13 cellular contexts compared by ENCODE assay signal in the genomic region with DNA sequence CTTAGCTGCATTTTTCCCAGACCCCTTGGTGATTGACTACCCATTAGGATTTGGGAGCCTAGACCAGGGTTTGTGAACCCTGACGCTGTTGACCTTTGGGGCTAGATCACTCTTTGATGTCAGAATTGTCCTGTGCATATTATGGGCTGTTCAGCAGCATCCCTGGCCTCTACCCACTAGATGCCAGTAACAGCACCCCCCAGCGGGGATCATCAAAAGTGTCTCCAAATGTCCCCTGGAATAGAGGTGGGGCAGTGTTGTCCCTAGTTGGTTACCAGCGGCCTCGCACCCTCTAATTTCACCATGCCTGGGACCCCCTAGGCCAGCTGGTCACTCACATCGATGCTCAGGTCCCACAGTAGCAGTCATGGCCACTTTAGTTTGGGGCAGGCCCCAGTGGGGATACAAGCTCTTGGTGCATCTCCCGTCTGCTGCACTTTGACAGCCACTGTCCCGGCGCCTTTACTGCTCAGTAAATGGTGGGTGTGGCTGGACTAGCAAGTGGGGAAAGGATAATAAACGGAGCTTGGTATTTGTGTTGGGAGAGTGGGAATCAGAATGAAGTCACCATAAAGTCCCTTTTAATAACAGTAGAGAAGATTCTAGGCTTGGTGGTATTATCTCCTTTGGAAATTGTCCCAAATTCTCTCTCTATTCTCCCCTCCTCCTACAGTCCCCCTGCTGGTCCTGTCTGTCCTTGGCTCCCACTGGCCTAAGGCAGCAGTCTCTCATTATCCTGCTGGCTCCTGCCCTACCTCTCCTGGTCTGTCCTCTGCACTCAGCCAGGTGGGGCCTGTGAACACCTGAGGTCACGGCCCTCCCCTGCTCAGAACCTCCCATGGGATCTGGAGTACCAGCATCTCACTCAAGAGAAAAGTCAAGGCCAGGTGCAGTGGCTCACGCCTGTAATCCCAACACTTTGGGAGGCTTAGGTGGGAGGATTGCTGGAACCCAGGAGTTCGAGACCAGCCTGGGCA.
DNase-seq lines count a peak whose midpoint lies in the region; ATAC-seq and TF ChIP-seq lines count a peak whose summit lies in the region.
"Had no signal": no experiment of that assay in that cellular context is flagged by ENCODE, and none has a peak within 500 bp of the region (broad histone marks: within the 10 kb centered on the region; RNA-seq: fewer than 3 reads in every experiment).

No MANE protein-coding gene starts in this region.

- H3K9me3 Mint-ChIP-seq in activated CD8-positive, alpha-beta memory T cell treated with anti-CD3 and anti-CD28 coated beads, Interleukin-2, amount 10 ng/mL, durations not matched to agents 7 days and 5 days (ENCODE audit: low read depth): no peaks in the 10 kb centered on the region
- no peaks in the 10 kb centered on the region for H3K9me3 Mint-ChIP-seq in endodermal cell
- H3K9me3 Mint-ChIP-seq in stimulated activated effector memory CD8-positive, alpha-beta T cell treated with anti-CD3 and anti-CD28 coated beads, Interleukin-12 subunit alpha, Interleukin-12 subunit beta, amount 100 ng/mL, for 72 hours: no peaks in the 10 kb centered on the region
- no peaks in the 10 kb centered on the region for H3K9me3 Mint-ChIP-seq in natural killer cell treated with Interleukin-12 subunit alpha and Interleukin-12 subunit beta and Interleukin-15 and Interleukin-18, amount 100 ng/mL, for 72 hours
- H3K9me3 Mint-ChIP-seq in activated CD4-positive, alpha-beta memory T cell treated with anti-CD3 and anti-CD28 coated beads, Interleukin-2, amount 10 ng/mL, durations not matched to agents 7 days and 5 days: no peaks in the 10 kb centered on the region
- H3K9me3 Mint-ChIP-seq: natural killer cell had no signal

- H2AFZ ChIP-seq in OCI-LY1 (ENCODE audit: low read length): no peak overlapping the region

- H3K9me3 ChIP-seq in OCI-LY1 (ENCODE audit: low read length): no peaks in the 10 kb centered on the region
- H3K9me3 ChIP-seq in endodermal cell (ENCODE audit: control insufficient read depth, low read length): no peaks in the 10 kb centered on the region

- H3K36me3 ChIP-seq in OCI-LY1 (ENCODE audit: insufficient read depth, low read length) (no peaks in the 10 kb centered on the region), endodermal cell (ENCODE audit: control insufficient read depth, insufficient read depth, low read length) (no peaks in the 10 kb centered on the region)

- no peak for ATAC-seq in activated CD8-positive, alpha-beta memory T cell treated with anti-CD3 and anti-CD28 coated beads, Interleukin-2, amount 10 ng/mL, durations not matched to agents 7 days and 5 days
- no peak for ATAC-seq in stimulated activated effector memory CD8-positive, alpha-beta T cell treated with anti-CD3 and anti-CD28 coated beads, Interleukin-12 subunit alpha, Interleukin-12 subunit beta, amount 100 ng/mL, for 72 hours
- ATAC-seq in natural killer cell treated with Interleukin-12 subunit alpha and Interleukin-12 subunit beta and Interleukin-15 and Interleukin-18, amount 100 ng/mL, for 72 hours: no peak
- ATAC-seq in HG03378 (IDR thresholded peaks at IDR 0.05; ENCODE audit: unreplicated experiment): no peak

- H4K20me1 ChIP-seq in OCI-LY1 (ENCODE audit: insufficient read depth, low read length): no peaks in the 10 kb centered on the region

- CTCF ChIA-PET in activated CD8-positive, alpha-beta memory T cell treated with anti-CD3 and anti-CD28 coated beads, Interleukin-2, amount 10 ng/mL, durations not matched to agents 7 days and 5 days (lab: Charles Lee): no interaction called here
- CTCF ChIA-PET in activated CD4-positive, alpha-beta memory T cell treated with anti-CD3 and anti-CD28 coated beads, Interleukin-2, amount 10 ng/mL, durations not matched to agents 7 days and 5 days (lab: Charles Lee): no interaction called here

- no peaks in the 10 kb centered on the region for H3K27me3 Mint-ChIP-seq in activated CD8-positive, alpha-beta memory T cell treated with anti-CD3 and anti-CD28 coated beads, Interleukin-2, amount 10 ng/mL, durations not matched to agents 7 days and 5 days
- no peaks in the 10 kb centered on the region for H3K27me3 Mint-ChIP-seq in endodermal cell (ENCODE audit: insufficient read depth)
- H3K27me3 Mint-ChIP-seq in natural killer cell treated with Interleukin-12 subunit alpha and Interleukin-12 subunit beta and Interleukin-15 and Interleukin-18, amount 100 ng/mL, for 72 hours: no peaks in the 10 kb centered on the region
- H3K27me3 Mint-ChIP-seq in activated CD4-positive, alpha-beta memory T cell treated with anti-CD3 and anti-CD28 coated beads, Interleukin-2, amount 10 ng/mL, durations not matched to agents 7 days and 5 days: no peaks in the 10 kb centered on the region

- TF ChIP-seq CTCF in OCI-LY1 (IDR thresholded peaks at IDR 0.05; ENCODE audit: low read length): peak; percentile 97
- TF ChIP-seq CTCF in endodermal cell (conservative IDR thresholded peaks at IDR 0.05): peak; percentile 72

- H3K27ac Mint-ChIP-seq in activated CD8-positive, alpha-beta memory T cell treated with anti-CD3 and anti-CD28 coated beads, Interleukin-2, amount 10 ng/mL, durations not matched to agents 7 days and 5 days: peak overlapping the region; percentile 0
- no peak overlapping the region for H3K27ac Mint-ChIP-seq in endodermal cell
- peak overlapping the region; percentile 19 for H3K27ac Mint-ChIP-seq in stimulated activated effector memory CD8-positive, alpha-beta T cell treated with anti-CD3 and anti-CD28 coated beads, Interleukin-12 subunit alpha, Interleukin-12 subunit beta, amount 100 ng/mL, for 72 hours
- H3K27ac Mint-ChIP-seq in natural killer cell treated with Interleukin-12 subunit alpha and Interleukin-12 subunit beta and Interleukin-15 and Interleukin-18, amount 100 ng/mL, for 72 hours: peak overlapping the region in 1 of 2 donors; percentile 29
- no peak overlapping the region for H3K27ac Mint-ChIP-seq in activated CD4-positive, alpha-beta memory T cell treated with anti-CD3 and anti-CD28 coated beads, Interleukin-2, amount 10 ng/mL, durations not matched to agents 7 days and 5 days

- H3K9me2 ChIP-seq in OCI-LY1 (ENCODE audit: low read depth, low read length): no peaks in the 10 kb centered on the region

- 74 to 82% methylated on average over 9 to 12 of the region's 12 CpGs for WGBS in endodermal cell (ENCODE audit: insufficient coverage in 1 of 2, insufficient read length in 1 of 2), 2 experiments

- no peak for DNase-seq in activated CD8-positive, alpha-beta memory T cell treated with anti-CD3 and anti-CD28 coated beads, Interleukin-2, amount 10 ng/mL, durations not matched to agents 7 days and 5 days
- DNase-seq in activated CD8-positive, alpha-beta memory T cell treated with anti-CD3 and anti-CD28 coated beads for 24 hours: no peak
- DNase-seq in endodermal cell: peak; percentile 88
- no peak for DNase-seq in stimulated activated effector memory CD8-positive, alpha-beta T cell treated with anti-CD3 and anti-CD28 coated beads, Interleukin-12 subunit alpha, Interleukin-12 subunit beta, amount 100 ng/mL, for 72 hours (ENCODE audit: low spot score in 2 of 2)
- DNase-seq in natural killer cell treated with Interleukin-12 subunit alpha and Interleukin-12 subunit beta and Interleukin-15 and Interleukin-18, amount 100 ng/mL, for 72 hours (ENCODE audit: low spot score): no peak
- DNase-seq in activated CD4-positive, alpha-beta memory T cell treated with anti-CD3 and anti-CD28 coated beads, Interleukin-2, amount 10 ng/mL, durations not matched to agents 7 days and 5 days: no peak
- DNase-seq: activated CD8-positive, alpha-beta memory T cell treated with anti-CD3 and anti-CD28 coated beads, Interleukin-2, amount 50 U/mL, for 4 hours; erythroblast; natural killer cell; NCI-H1105 treated with DMSO at 0.1 percent for 48 hours; NK-92 treated with Interleukin-12 subunit alpha and Interleukin-12 subunit beta, amount 100 ng/mL, for 24 hours had no signal

- H3K4me3 Mint-ChIP-seq in activated CD8-positive, alpha-beta memory T cell treated with anti-CD3 and anti-CD28 coated beads, Interleukin-2, amount 10 ng/mL, durations not matched to agents 7 days and 5 days: no peak overlapping the region
- H3K4me3 Mint-ChIP-seq in endodermal cell: no peak overlapping the region
- H3K4me3 Mint-ChIP-seq in stimulated activated effector memory CD8-positive, alpha-beta T cell treated with anti-CD3 and anti-CD28 coated beads, Interleukin-12 subunit alpha, Interleukin-12 subunit beta, amount 100 ng/mL, for 72 hours: no peak overlapping the region
- H3K4me3 Mint-ChIP-seq in natural killer cell treated with Interleukin-12 subunit alpha and Interleukin-12 subunit beta and Interleukin-15 and Interleukin-18, amount 100 ng/mL, for 72 hours: no peak overlapping the region
- H3K4me3 Mint-ChIP-seq in activated CD4-positive, alpha-beta memory T cell treated with anti-CD3 and anti-CD28 coated beads, Interleukin-2, amount 10 ng/mL, durations not matched to agents 7 days and 5 days: no peak overlapping the region
- H3K4me3 Mint-ChIP-seq: natural killer cell had no signal

- POLR2A ChIA-PET in activated CD4-positive, alpha-beta memory T cell treated with anti-CD3 and anti-CD28 coated beads, Interleukin-2, amount 10 ng/mL, durations not matched to agents 7 days and 5 days (lab: Charles Lee): no interaction called here

- H3F3A ChIP-seq in OCI-LY1 (ENCODE audit: insufficient read depth, low read length): no peaks in the 10 kb centered on the region

- H3K9ac ChIP-seq in OCI-LY1 (ENCODE audit: low read length) (peak overlapping the region; percentile 58; the same call in 1 of the 2 replicates), endodermal cell (ENCODE audit: extremely low read depth, low read length, poor library complexity, severe bottlenecking) (no peak overlapping the region)

- H3K4me1 ChIP-seq in OCI-LY1 (ENCODE audit: insufficient read depth, low read length, severe bottlenecking): peaks cover 69% of the 10 kb centered on the region
- H3K4me1 ChIP-seq in endodermal cell (ENCODE audit: control insufficient read depth, insufficient read depth, low read length): no peaks in the 10 kb centered on the region

- no peaks in the 10 kb centered on the region for H3K36me3 Mint-ChIP-seq in activated CD8-positive, alpha-beta memory T cell treated with anti-CD3 and anti-CD28 coated beads, Interleukin-2, amount 10 ng/mL, durations not matched to agents 7 days and 5 days
- no peaks in the 10 kb centered on the region for H3K36me3 Mint-ChIP-seq in endodermal cell (ENCODE audit: low read depth)
- no peaks in the 10 kb centered on the region for H3K36me3 Mint-ChIP-seq in stimulated activated effector memory CD8-positive, alpha-beta T cell treated with anti-CD3 and anti-CD28 coated beads, Interleukin-12 subunit alpha, Interleukin-12 subunit beta, amount 100 ng/mL, for 72 hours
- no peaks in the 10 kb centered on the region for H3K36me3 Mint-ChIP-seq in natural killer cell treated with Interleukin-12 subunit alpha and Interleukin-12 subunit beta and Interleukin-15 and Interleukin-18, amount 100 ng/mL, for 72 hours
- no peaks in the 10 kb centered on the region for H3K36me3 Mint-ChIP-seq in activated CD4-positive, alpha-beta memory T cell treated with anti-CD3 and anti-CD28 coated beads, Interleukin-2, amount 10 ng/mL, durations not matched to agents 7 days and 5 days (ENCODE audit: low read depth)
- H3K36me3 Mint-ChIP-seq: natural killer cell had no signal

- H3K27ac ChIP-seq in OCI-LY1 (ENCODE audit: low read depth, low read length, poor library complexity, severe bottlenecking): peak overlapping the region; percentile 97
- H3K27ac ChIP-seq in endodermal cell (ENCODE audit: low read depth, low read length): no peak overlapping the region

- peaks cover 12% of the 10 kb centered on the region for H3K4me1 Mint-ChIP-seq in activated CD8-positive, alpha-beta memory T cell treated with anti-CD3 and anti-CD28 coated beads, Interleukin-2, amount 10 ng/mL, durations not matched to agents 7 days and 5 days
- H3K4me1 Mint-ChIP-seq in endodermal cell: peaks cover 35% of the 10 kb centered on the region
- H3K4me1 Mint-ChIP-seq in stimulated activated effector memory CD8-positive, alpha-beta T cell treated with anti-CD3 and anti-CD28 coated beads, Interleukin-12 subunit alpha, Interleukin-12 subunit beta, amount 100 ng/mL, for 72 hours: peaks cover 21% of the 10 kb centered on the region
- H3K4me1 Mint-ChIP-seq in natural killer cell treated with Interleukin-12 subunit alpha and Interleukin-12 subunit beta and Interleukin-15 and Interleukin-18, amount 100 ng/mL, for 72 hours (ENCODE audit: low read depth in 2 of 2): peaks cover 23 to 28% of the 10 kb centered on the region in 2 donors
- H3K4me1 Mint-ChIP-seq in activated CD4-positive, alpha-beta memory T cell treated with anti-CD3 and anti-CD28 coated beads, Interleukin-2, amount 10 ng/mL, durations not matched to agents 7 days and 5 days: peaks cover 3% of the 10 kb centered on the region

- no peaks in the 10 kb centered on the region for H3K79me2 ChIP-seq in OCI-LY1 (ENCODE audit: insufficient read depth, low read length)

- peak overlapping the region; percentile 54; the same call in 1 of the 2 replicates for H3K4me2 ChIP-seq in OCI-LY1 (ENCODE audit: low read length)

- H3K4me3 ChIP-seq in OCI-LY1 (ENCODE audit: low read depth, low read length, poor library complexity, severe bottlenecking) (no peak overlapping the region), endodermal cell (ENCODE audit: low read length) (no peak overlapping the region)

- H3K27me3 ChIP-seq in OCI-LY1 (ENCODE audit: insufficient read depth, low read length) (no peaks in the 10 kb centered on the region), endodermal cell (ENCODE audit: control insufficient read depth, insufficient read depth, low read length, poor library complexity, severe bottlenecking) (no peaks in the 10 kb centered on the region)

Comparison
In these comparisons a context has a peak if more than half of its experiments do, and no peak if none do; other contexts are left out.
1. H3K27ac Mint-ChIP-seq: peak in activated CD8-positive, alpha-beta memory T cell treated with anti-CD3 and anti-CD28 coated beads, Interleukin-2, amount 10 ng/mL, durations not matched to agents 7 days and 5 days (single experiment) and stimulated activated effector memory CD8-positive, alpha-beta T cell treated with anti-CD3 and anti-CD28 coated beads, Interleukin-12 subunit alpha, Interleukin-12 subunit beta, amount 100 ng/mL, for 72 hours (single experiment); none in endodermal cell (single experiment) and activated CD4-positive, alpha-beta memory T cell treated with anti-CD3 and anti-CD28 coated beads, Interleukin-2, amount 10 ng/mL, durations not matched to agents 7 days and 5 days (single experiment).